In the genomic region with DNA sequence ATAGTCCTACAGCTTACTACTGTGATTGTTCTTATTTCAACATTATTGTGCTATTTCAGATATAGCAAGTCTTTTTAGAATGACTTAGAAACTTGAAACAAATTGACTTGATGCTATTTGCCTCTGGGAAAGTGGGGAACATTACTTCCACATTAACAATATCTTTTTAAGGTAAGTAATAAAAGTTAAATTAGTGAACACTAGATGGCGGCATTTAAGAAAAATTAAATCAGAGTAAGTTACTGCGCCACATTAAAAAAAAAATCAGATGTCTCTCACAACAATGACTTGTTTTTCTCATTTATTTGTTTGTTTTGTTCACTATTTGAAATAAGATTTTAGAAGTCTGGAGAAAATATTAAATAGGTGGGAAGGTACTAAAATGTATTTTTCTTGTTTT, we compare ENCODE assay signal across 9 cellular contexts.
DNase-seq lines count a peak whose midpoint lies in the region; ATAC-seq and TF ChIP-seq lines count a peak whose summit lies in the region.
"Had no signal": no experiment of that assay in that cellular context is flagged by ENCODE, and none has a peak within 500 bp of the region (broad histone marks: within the 10 kb centered on the region; RNA-seq: fewer than 3 reads in every experiment).

No MANE protein-coding gene starts in this region.

- no peaks in the 10 kb centered on the region for H3K36me3 ChIP-seq in WERI-Rb-1

- H3K36me3 Mint-ChIP-seq in activated CD4-positive, alpha-beta T cell treated with anti-CD3 and anti-CD28 coated beads, Interleukin-2, amount 10 ng/mL, durations not matched to agents 7 days and 5 days (ENCODE audit: low read depth) = no peaks in the 10 kb centered on the region

- no peak overlapping the region for H3K4me3 ChIP-seq in WERI-Rb-1 (ENCODE audit: low read depth, low read length)

- in situ Hi-C loops in G401 (cut with HindIII; ENCODE audit: low sequenced_read_pairs) = no loop called here

- no peaks in the 10 kb centered on the region for H3K9me3 Mint-ChIP-seq in activated CD4-positive, alpha-beta T cell treated with anti-CD3 and anti-CD28 coated beads, Interleukin-2, amount 10 ng/mL, durations not matched to agents 7 days and 5 days
- H3K9me3 Mint-ChIP-seq: dendritic cell treated with granulocyte-macrophage colony-stimulating factor and Interleukin-4, amounts not matched to agents 40 ng/mL and 50 ng/mL, for 4 days had no signal

- POLR2A ChIA-PET in activated CD4-positive, alpha-beta T cell treated with anti-CD3 and anti-CD28 coated beads, Interleukin-2, amount 10 ng/mL, durations not matched to agents 7 days and 5 days (lab: Charles Lee) = no interaction called here

- no peaks in the 10 kb centered on the region for H3K27me3 ChIP-seq in WERI-Rb-1 (ENCODE audit: insufficient read depth, low read depth, severe bottlenecking)

- H3K27ac Mint-ChIP-seq in activated CD4-positive, alpha-beta T cell treated with anti-CD3 and anti-CD28 coated beads, Interleukin-2, amount 10 ng/mL, durations not matched to agents 7 days and 5 days = no peak overlapping the region
- H3K27ac Mint-ChIP-seq: dendritic cell treated with granulocyte-macrophage colony-stimulating factor and Interleukin-4, amounts not matched to agents 40 ng/mL and 50 ng/mL, for 4 days had no signal

- H3K4me1 Mint-ChIP-seq in activated CD4-positive, alpha-beta T cell treated with anti-CD3 and anti-CD28 coated beads, Interleukin-2, amount 10 ng/mL, durations not matched to agents 7 days and 5 days = no peaks in the 10 kb centered on the region

- CTCF ChIA-PET in activated CD4-positive, alpha-beta T cell treated with anti-CD3 and anti-CD28 coated beads, Interleukin-2, amount 10 ng/mL, durations not matched to agents 7 days and 5 days (lab: Charles Lee) = no interaction called here

- H3K9me3 ChIP-seq in WERI-Rb-1 (ENCODE audit: severe bottlenecking) = no peaks in the 10 kb centered on the region

- H3K4me3 Mint-ChIP-seq in activated CD4-positive, alpha-beta T cell treated with anti-CD3 and anti-CD28 coated beads, Interleukin-2, amount 10 ng/mL, durations not matched to agents 7 days and 5 days = no peak overlapping the region
- H3K4me3 Mint-ChIP-seq: dendritic cell treated with granulocyte-macrophage colony-stimulating factor and Interleukin-4, amounts not matched to agents 40 ng/mL and 50 ng/mL, for 4 days had no signal

- no peak for TF ChIP-seq CTCF in WERI-Rb-1 (IDR thresholded peaks at IDR 0.05; ENCODE audit: low read depth, low read length)

- peak; percentile 13 for DNase-seq in G401 (ENCODE audit: low spot score)
- DNase-seq in NCI-H1048 (lab: John Stamatoyannopoulos, UW) = peak; percentile 8
- peak; percentile 19 for DNase-seq in amniotic stem cell (lab: John Stamatoyannopoulos, UW)
- peak; percentile 14 to 37 for DNase-seq in lung microvascular endothelial cell (ENCODE audit: low read depth in 2 of 2)
- no peak for DNase-seq in WERI-Rb-1
- DNase-seq in stimulated activated CD4-positive, alpha-beta T cell treated with anti-CD3 and anti-CD28 coated beads, Interleukin-15, amount 100 ng/mL, for 24 hours = no peak
- no peak for DNase-seq in activated CD4-positive, alpha-beta T cell treated with anti-CD3 and anti-CD28 coated beads, Interleukin-2, amount 10 ng/mL, durations not matched to agents 7 days and 5 days

- no peak overlapping the region for H3K27ac ChIP-seq in WERI-Rb-1

- no peaks in the 10 kb centered on the region for H3K27me3 Mint-ChIP-seq in activated CD4-positive, alpha-beta T cell treated with anti-CD3 and anti-CD28 coated beads, Interleukin-2, amount 10 ng/mL, durations not matched to agents 7 days and 5 days
- H3K27me3 Mint-ChIP-seq: dendritic cell treated with granulocyte-macrophage colony-stimulating factor and Interleukin-4, amounts not matched to agents 40 ng/mL and 50 ng/mL, for 4 days had no signal

- ATAC-seq in HG02885 (IDR thresholded peaks at IDR 0.05; ENCODE audit: poor library complexity, unreplicated experiment) = no peak

Comparison
In these comparisons a context has a peak if more than half of its experiments do, and no peak if none do; other contexts are left out.
1. DNase-seq: peak in G401 (single experiment), NCI-H1048 (single experiment), amniotic stem cell (single experiment) and lung microvascular endothelial cell (2 of 2); none in WERI-Rb-1 (single experiment), stimulated activated CD4-positive, alpha-beta T cell treated with anti-CD3 and anti-CD28 coated beads, Interleukin-15, amount 100 ng/mL, for 24 hours (single experiment) and activated CD4-positive, alpha-beta T cell treated with anti-CD3 and anti-CD28 coated beads, Interleukin-2, amount 10 ng/mL, durations not matched to agents 7 days and 5 days (single experiment).